12 cellular contexts compared by ENCODE assay signal in the genomic region with DNA sequence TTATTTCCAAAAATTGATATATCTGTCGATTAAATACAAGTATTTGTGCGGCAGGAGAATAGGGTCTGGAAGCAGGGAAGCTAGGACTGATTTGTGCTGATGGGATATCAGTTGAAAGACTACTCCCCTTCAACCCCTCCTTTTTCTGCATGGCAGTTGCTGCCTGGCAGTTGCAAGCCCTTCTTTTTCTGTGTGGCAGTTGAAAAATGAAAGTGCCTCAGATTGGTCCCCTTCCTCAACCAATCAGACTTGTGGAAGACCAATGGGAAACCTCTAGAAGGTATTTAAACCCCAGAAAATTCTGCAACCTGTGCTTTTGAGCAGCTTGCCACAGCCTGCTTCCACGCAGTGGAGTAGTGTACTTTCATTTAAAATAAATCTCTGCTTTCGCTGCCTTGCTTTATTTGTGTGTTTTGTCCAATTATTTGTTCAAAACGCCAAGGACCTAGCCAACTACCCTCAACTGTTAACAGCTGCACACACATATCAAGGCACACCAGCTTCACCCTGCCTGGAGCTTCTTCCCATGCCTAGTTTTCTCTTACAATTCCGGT. TPM values are rescaled to one million over a fixed set of nuclear protein-coding genes. Genes with fewer than 3 reads are reported as not detected.
A peak's percentile ranks its signal among the peaks of the same experiment; 100 is the strongest.
DNase-seq lines count a peak whose midpoint lies in the region; ATAC-seq and TF ChIP-seq lines count a peak whose summit lies in the region.
"Had no signal": no experiment of that assay in that cellular context is flagged by ENCODE, and none has a peak within 500 bp of the region (broad histone marks: within the 10 kb centered on the region; RNA-seq: fewer than 3 reads in every experiment).

No MANE protein-coding gene starts in this region.

- TF ChIP-seq CTCF in WTC11 (IDR thresholded peaks at IDR 0.05) = no peak

- H3K27me3 Mint-ChIP-seq in WTC11 (ENCODE audit: low read depth) = no peaks in the 10 kb centered on the region; the same call in 1 of the 2 replicates

- ATAC-seq in WTC11 (no peak), HG03521 (IDR thresholded peaks at IDR 0.05; ENCODE audit: unreplicated experiment) (no peak)

- peaks cover 13% of the 10 kb centered on the region for H3K36me3 Mint-ChIP-seq in WTC11

- H3K27ac Mint-ChIP-seq in WTC11 = no peak overlapping the region

- H3K9me3 Mint-ChIP-seq in WTC11 = peaks cover 5% of the 10 kb centered on the region

- H3K4me1 Mint-ChIP-seq in WTC11 = peaks cover 14% of the 10 kb centered on the region

- H3K4me3 Mint-ChIP-seq in WTC11 = peak overlapping the region; percentile 91

- CTCF ChIA-PET in WTC11 (lab: Charles Lee) = interaction anchor here (2.5 kb wide), 1 partner anchor 57 kb away, joined by 15 read pairs; no protein-coding TSS in a partner anchor

- in situ Hi-C loops in Caki2 (cut with HindIII; ENCODE audit: low pct_unique_long_range_greater_than_20kb, low sequenced_read_pairs) = no loop called here

- POLR2A ChIA-PET in WTC11 (lab: Charles Lee) = interaction anchor here (0.9 kb wide), 1 partner anchor 160 kb away, joined by 3 read pairs; no protein-coding TSS in a partner anchor

- DNase-seq in Caki2 (ENCODE audit: low read depth) = peak; percentile 11
- DNase-seq in H4 (ENCODE audit: low spot score) = peak; percentile 5
- no peak for DNase-seq in WTC11 (ENCODE audit: low spot score)
- DNase-seq in medulla oblongata (ENCODE audit: extremely low spot score) = peak; percentile 40
- DNase-seq in activated gamma-delta T cell (lab: John Stamatoyannopoulos, UW) = no peak
- DNase-seq in NCI-H2029 (lab: John Stamatoyannopoulos, UW) = no peak
- DNase-seq: activated gamma-delta T cell treated with Interleukin-2 at 50 U/mL for 16 hours; IMR-90; stimulated activated CD4-positive, alpha-beta T cell treated with anti-CD3 and anti-CD28 coated beads, Interleukin-4, amount 100 ng/mL, for 1 hour had no signal

TF ChIP-seq in WTC11, 78 proteins besides CTCF, POLR2A, EP300 and RAD21:
- TF ChIP-seq RELA (CRISPR knock-in tag; IDR thresholded peaks at IDR 0.05; ENCODE audit: borderline replicate concordance) = no peak
- no peak for TF ChIP-seq USF1 (CRISPR knock-in tag; IDR thresholded peaks at IDR 0.05)
- TF ChIP-seq JUN (CRISPR knock-in tag; IDR thresholded peaks at IDR 0.05) = no peak
- no peak for TF ChIP-seq MXD4 (CRISPR knock-in tag; IDR thresholded peaks at IDR 0.05; ENCODE audit: borderline replicate concordance)
- no peak for TF ChIP-seq ZMAT4 (CRISPR knock-in tag; IDR thresholded peaks at IDR 0.05)
- no peak for TF ChIP-seq SMAD4 (CRISPR knock-in tag; IDR thresholded peaks at IDR 0.05)
- TF ChIP-seq ARID4B (CRISPR knock-in tag; IDR thresholded peaks at IDR 0.05; ENCODE audit: borderline replicate concordance) = no peak
- no peak for TF ChIP-seq ZNF263 (CRISPR knock-in tag; IDR thresholded peaks at IDR 0.05; ENCODE audit: low read depth)
- TF ChIP-seq ZNF671 (CRISPR knock-in tag; IDR thresholded peaks at IDR 0.05) = no peak
- TF ChIP-seq ETV6 (CRISPR knock-in tag; IDR thresholded peaks at IDR 0.05) = no peak
- TF ChIP-seq, protein P1, sequence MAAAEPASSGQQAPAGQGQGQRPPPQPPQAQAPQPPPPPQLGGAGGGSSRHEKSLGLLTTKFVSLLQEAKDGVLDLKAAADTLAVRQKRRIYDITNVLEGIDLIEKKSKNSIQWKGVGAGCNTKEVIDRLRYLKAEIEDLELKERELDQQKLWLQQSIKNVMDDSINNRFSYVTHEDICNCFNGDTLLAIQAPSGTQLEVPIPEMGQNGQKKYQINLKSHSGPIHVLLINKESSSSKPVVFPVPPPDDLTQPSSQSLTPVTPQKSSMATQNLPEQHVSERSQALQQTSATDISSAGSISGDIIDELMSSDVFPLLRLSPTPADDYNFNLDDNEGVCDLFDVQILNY (CRISPR knock-in tag; IDR thresholded peaks at IDR 0.05) = no peak
- no peak for TF ChIP-seq CBFB (CRISPR knock-in tag; IDR thresholded peaks at IDR 0.05; ENCODE audit: low read depth)
- TF ChIP-seq HMGA2 (CRISPR knock-in tag; IDR thresholded peaks at IDR 0.05) = no peak
- no peak for TF ChIP-seq IRF1 (CRISPR knock-in tag; IDR thresholded peaks at IDR 0.05)
- no peak for TF ChIP-seq SMAD3 (CRISPR knock-in tag; IDR thresholded peaks at IDR 0.05; ENCODE audit: borderline replicate concordance)
- TF ChIP-seq ERG (CRISPR knock-in tag; IDR thresholded peaks at IDR 0.05) = no peak
- TF ChIP-seq, protein P2, sequence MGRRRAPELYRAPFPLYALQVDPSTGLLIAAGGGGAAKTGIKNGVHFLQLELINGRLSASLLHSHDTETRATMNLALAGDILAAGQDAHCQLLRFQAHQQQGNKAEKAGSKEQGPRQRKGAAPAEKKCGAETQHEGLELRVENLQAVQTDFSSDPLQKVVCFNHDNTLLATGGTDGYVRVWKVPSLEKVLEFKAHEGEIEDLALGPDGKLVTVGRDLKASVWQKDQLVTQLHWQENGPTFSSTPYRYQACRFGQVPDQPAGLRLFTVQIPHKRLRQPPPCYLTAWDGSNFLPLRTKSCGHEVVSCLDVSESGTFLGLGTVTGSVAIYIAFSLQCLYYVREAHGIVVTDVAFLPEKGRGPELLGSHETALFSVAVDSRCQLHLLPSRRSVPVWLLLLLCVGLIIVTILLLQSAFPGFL (CRISPR knock-in tag; IDR thresholded peaks at IDR 0.05; ENCODE audit: borderline replicate concordance) = no peak
- TF ChIP-seq EMX1 (CRISPR knock-in tag; IDR thresholded peaks at IDR 0.05) = no peak
- TF ChIP-seq MYBL2 (CRISPR knock-in tag; IDR thresholded peaks at IDR 0.05) = no peak

RNA-seq across cellular contexts. Expression of gene TMA16, which starts 1.5 kb away (rescaled TPM):
- 18.6 and 43.8 TPM in 2 replicates for total RNA-seq in Caki2 (2014; rRNA removed; shearing (Covaris generic); ENCODE audit: low replicate concordance)
- total RNA-seq in H4 (2014; rRNA removed; shearing (Covaris generic)) = 42.3 and 48.9 TPM in 2 replicates
- total RNA-seq in WTC11 (2021) = 63.7 to 64.9 TPM (median 64.8 TPM) in 3 replicates

RNA-seq across cellular contexts. Expression of gene TKTL2, which starts 19.5 kb away (rescaled TPM):
- not detected in 2 replicates for total RNA-seq in Caki2 (2014; rRNA removed; shearing (Covaris generic); ENCODE audit: low replicate concordance)
- total RNA-seq in H4 (2014; rRNA removed; shearing (Covaris generic)) = not detected in 2 replicates
- not detected in 3 replicates for total RNA-seq in WTC11 (2021)
- total RNA-seq: fibroblast of lung, IMR-90, liver had no signal

Comparison
In these comparisons a context has a peak if more than half of its experiments do, and no peak if none do; other contexts are left out.
1. DNase-seq: peak in Caki2 (single experiment), H4 (single experiment) and medulla oblongata (single experiment); none in WTC11 (single experiment), activated gamma-delta T cell (single experiment) and NCI-H2029 (single experiment).